ENCODE assay signal across 9 cellular contexts in genomic region chr6:111761783-111762312, GRCh38.
DNase-seq lines count a peak whose midpoint lies in the region; ATAC-seq and TF ChIP-seq lines count a peak whose summit lies in the region.
"Had no signal": no experiment of that assay in that cellular context is flagged by ENCODE, and none has a peak within 500 bp of the region (broad histone marks: within the 10 kb centered on the region; RNA-seq: fewer than 3 reads in every experiment).

No MANE protein-coding gene starts in this region.

- no peak for TF ChIP-seq POLR2A in uterus (IDR thresholded peaks at IDR 0.05)

- peak; percentile 26 for DNase-seq in activated gamma-delta T cell treated with Interleukin-2 at 50 U/mL for 16 hours
- DNase-seq in activated gamma-delta T cell (lab: John Stamatoyannopoulos, UW) = no peak
- peak; percentile 37 for DNase-seq in activated CD4-positive, alpha-beta T cell treated with anti-CD3 and anti-CD28 coated beads for 1 hour
- no peak for DNase-seq in heart right ventricle
- no peak for DNase-seq in uterus
- DNase-seq in MG63 = no peak
- no peak for DNase-seq in SJCRH30
- DNase-seq in SKM-1 (lab: John Stamatoyannopoulos, UW; ENCODE audit: unreplicated experiment) = no peak

- H3K36me3 ChIP-seq in heart right ventricle (no peaks in the 10 kb centered on the region), uterus (no peaks in the 10 kb centered on the region), MG63 (no peaks in the 10 kb centered on the region), SJCRH30 (peaks cover 4% of the 10 kb centered on the region; the same call in 1 of the 2 replicates)
- H3K36me3 ChIP-seq: WERI-Rb-1 had no signal

- H3K27ac ChIP-seq in heart right ventricle (peak overlapping the region in 9 of 10 donors; percentile 3 to 84 (median 45)), uterus (peak overlapping the region; percentile 53 to 80), SJCRH30 (no peak overlapping the region)
- H3K27ac ChIP-seq: WERI-Rb-1 had no signal

- intact Hi-C loops in heart right ventricle (cut with DNase I) (loop anchor here in 1 of 10 donors (5.0 kb wide), 1 partner anchor 110 kb away; the partner anchor contains the start of gene FYN), uterus (cut with DNase I; ENCODE audit: low total_unique reads) (no loop called here)

- H3K27me3 ChIP-seq in heart right ventricle (no peaks in the 10 kb centered on the region), uterus (no peaks in the 10 kb centered on the region), MG63 (no peaks in the 10 kb centered on the region), SJCRH30 (no peaks in the 10 kb centered on the region)

- H3K9me3 ChIP-seq in heart right ventricle = no peaks in the 10 kb centered on the region
- no peaks in the 10 kb centered on the region for H3K9me3 ChIP-seq in uterus
- no peaks in the 10 kb centered on the region for H3K9me3 ChIP-seq in MG63
- H3K9me3 ChIP-seq in SJCRH30 (replicated peaks) = no peaks in the 10 kb centered on the region; the same call in 1 of the 2 replicates

- peaks cover 5 to 98% (median 86%) of the 10 kb centered on the region in 9 donors for H3K4me1 ChIP-seq in heart right ventricle
- peaks cover 4 to 5% of the 10 kb centered on the region in 2 donors for H3K4me1 ChIP-seq in uterus
- H3K4me1 ChIP-seq in SJCRH30 = peaks cover 3% of the 10 kb centered on the region; the same call in 1 of the 2 replicates

- peak in 5 of 8 donors; percentile 15 to 45 (median 39) for ATAC-seq in heart right ventricle

- WGBS in heart right ventricle, 2 donors = 56 to 62% methylated on average over 7 of the region's 7 CpGs

- H3K4me3 ChIP-seq in heart right ventricle (no peak overlapping the region), uterus (no peak overlapping the region), MG63 (no peak overlapping the region), SJCRH30 (no peak overlapping the region)

- TF ChIP-seq CTCF in heart right ventricle (IDR thresholded peaks at IDR 0.05) (no peak), uterus (IDR thresholded peaks at IDR 0.05) (no peak)

Comparison
In these comparisons a context has a peak if more than half of its experiments do, and no peak if none do; other contexts are left out.
1. DNase-seq: peak in activated gamma-delta T cell treated with Interleukin-2 at 50 U/mL for 16 hours (single experiment) and activated CD4-positive, alpha-beta T cell treated with anti-CD3 and anti-CD28 coated beads for 1 hour (single experiment); none in activated gamma-delta T cell (single experiment), heart right ventricle (0 of 2), uterus (0 of 2), MG63 (single experiment), SJCRH30 (0 of 2) and SKM-1 (single experiment).